Comparison of ENCODE assay signal across 6 cellular contexts in genomic region chr12:57429473-57430116, GRCh38. TPM values are rescaled to one million over a fixed set of nuclear protein-coding genes. Genes with fewer than 3 reads are reported as not detected.
A peak's percentile ranks its signal among the peaks of the same experiment; 100 is the strongest.
DNase-seq lines count a peak whose midpoint lies in the region; ATAC-seq and TF ChIP-seq lines count a peak whose summit lies in the region.

No MANE protein-coding gene starts in this region.

- peak; percentile 40 for DNase-seq in activated T-cell treated with anti-CD3 and anti-CD28 coated beads, Interleukin-2, amount 50 U/mL, for 24 hours
- DNase-seq in activated T-cell treated with anti-CD3 and anti-CD28 coated beads, Interleukin-2, amount 50 U/mL, for 48 hours = no peak
- DNase-seq in endothelial cell (ENCODE audit: low spot score) (no peak), COLO668 (lab: John Stamatoyannopoulos, UW; ENCODE audit: unreplicated experiment) (no peak), germinal center (ENCODE audit: low spot score) (no peak)
- DNase-seq in stimulated activated naive B cell treated with anti-CD40 and anti-IgM and Interleukin-4, amounts not matched to agents 10 μg/mL and 1 μg/mL and 100 μg/mL, for 72 hours = no peak

- no peak for ATAC-seq in stimulated activated naive B cell treated with anti-CD40 and anti-IgM and Interleukin-4, amounts not matched to agents 10 μg/mL and 1 μg/mL and 100 μg/mL, for 72 hours (replicated peaks)

- no peak for TF ChIP-seq CTCF in endothelial cell (IDR thresholded peaks at IDR 0.05; ENCODE audit: unreplicated experiment)

- H3K36me3 Mint-ChIP-seq in activated T-cell treated with anti-CD3 and anti-CD28 coated beads, Interleukin-2, amount 50 U/mL, for 24 hours (ENCODE audit: low read depth) = peaks cover 28% of the 10 kb centered on the region
- H3K36me3 Mint-ChIP-seq in endothelial cell (ENCODE audit: low read depth, unreplicated experiment) = peaks cover 3% of the 10 kb centered on the region
- peaks cover 3 to 24% of the 10 kb centered on the region in 2 donors for H3K36me3 Mint-ChIP-seq in stimulated activated naive B cell treated with anti-CD40 and anti-IgM and Interleukin-4, amounts not matched to agents 10 μg/mL and 1 μg/mL and 100 μg/mL, for 72 hours

- peak overlapping the region; percentile 97 for H3K27ac Mint-ChIP-seq in activated T-cell treated with anti-CD3 and anti-CD28 coated beads, Interleukin-2, amount 50 U/mL, for 24 hours
- H3K27ac Mint-ChIP-seq in endothelial cell (ENCODE audit: unreplicated experiment) = peak overlapping the region; percentile 99
- H3K27ac Mint-ChIP-seq in stimulated activated naive B cell treated with anti-CD40 and anti-IgM and Interleukin-4, amounts not matched to agents 10 μg/mL and 1 μg/mL and 100 μg/mL, for 72 hours = peak overlapping the region; percentile 97

- H3K4me3 Mint-ChIP-seq in activated T-cell treated with anti-CD3 and anti-CD28 coated beads, Interleukin-2, amount 50 U/mL, for 24 hours = peak overlapping the region; percentile 92
- H3K4me3 Mint-ChIP-seq in endothelial cell (ENCODE audit: unreplicated experiment) = peak overlapping the region; percentile 100
- H3K4me3 Mint-ChIP-seq in stimulated activated naive B cell treated with anti-CD40 and anti-IgM and Interleukin-4, amounts not matched to agents 10 μg/mL and 1 μg/mL and 100 μg/mL, for 72 hours = peak overlapping the region; percentile 89 to 97

- H3K27me3 Mint-ChIP-seq in activated T-cell treated with anti-CD3 and anti-CD28 coated beads, Interleukin-2, amount 50 U/mL, for 24 hours = no peaks in the 10 kb centered on the region
- peaks cover 13% of the 10 kb centered on the region for H3K27me3 Mint-ChIP-seq in endothelial cell (ENCODE audit: unreplicated experiment)
- no peaks in the 10 kb centered on the region for H3K27me3 Mint-ChIP-seq in stimulated activated naive B cell treated with anti-CD40 and anti-IgM and Interleukin-4, amounts not matched to agents 10 μg/mL and 1 μg/mL and 100 μg/mL, for 72 hours

- H3K4me1 Mint-ChIP-seq in activated T-cell treated with anti-CD3 and anti-CD28 coated beads, Interleukin-2, amount 50 U/mL, for 24 hours (ENCODE audit: low read depth) = peaks cover 42% of the 10 kb centered on the region
- H3K4me1 Mint-ChIP-seq in endothelial cell (ENCODE audit: unreplicated experiment) = peaks cover 20% of the 10 kb centered on the region
- H3K4me1 Mint-ChIP-seq in stimulated activated naive B cell treated with anti-CD40 and anti-IgM and Interleukin-4, amounts not matched to agents 10 μg/mL and 1 μg/mL and 100 μg/mL, for 72 hours = peaks cover 25 to 38% of the 10 kb centered on the region in 2 donors

- no peaks in the 10 kb centered on the region for H3K9me3 Mint-ChIP-seq in activated T-cell treated with anti-CD3 and anti-CD28 coated beads, Interleukin-2, amount 50 U/mL, for 24 hours
- H3K9me3 Mint-ChIP-seq in endothelial cell (ENCODE audit: unreplicated experiment) = no peaks in the 10 kb centered on the region
- no peaks in the 10 kb centered on the region for H3K9me3 Mint-ChIP-seq in stimulated activated naive B cell treated with anti-CD40 and anti-IgM and Interleukin-4, amounts not matched to agents 10 μg/mL and 1 μg/mL and 100 μg/mL, for 72 hours

RNA-seq across cellular contexts. Expression of gene R3HDM2, which starts 1.2 kb away (rescaled TPM):
- 39.4 TPM for total RNA-seq in endothelial cell (ENCODE audit: unreplicated experiment)

RNA-seq across cellular contexts. Expression of gene INHBC, which starts 5.0 kb away (rescaled TPM):
- total RNA-seq in endothelial cell (ENCODE audit: unreplicated experiment) = not detected

RNA-seq across cellular contexts. Expression of gene INHBE, which starts 25.5 kb away (rescaled TPM):
- not detected for total RNA-seq in endothelial cell (ENCODE audit: unreplicated experiment)

RNA-seq across cellular contexts. Expression of gene GLI1, which starts 30.0 kb away (rescaled TPM):
- 0.77 TPM for total RNA-seq in endothelial cell (ENCODE audit: unreplicated experiment)

RNA-seq across cellular contexts. Expression of gene ARHGAP9, which starts 50.1 kb away (rescaled TPM):
- total RNA-seq in endothelial cell (ENCODE audit: unreplicated experiment) = 65.4 TPM
